In genomic region chr1:94121411-94121821, GRCh38 we compare ENCODE assay signal across 19 cellular contexts. TPM values are rescaled to one million over a fixed set of nuclear protein-coding genes. Genes with fewer than 3 reads are reported as not detected.
"Had no signal": no experiment of that assay in that cellular context is flagged by ENCODE, and none has a peak within 500 bp of the region (broad histone marks: within the 10 kb centered on the region; RNA-seq: fewer than 3 reads in every experiment).

No MANE protein-coding gene starts in this region.

- H3K4me1 ChIP-seq: body of pancreas, gastroesophageal sphincter, lower lobe of right lung, prostate gland, upper lobe of left lung had no signal

- H3K27ac Mint-ChIP-seq: activated CD8-positive, alpha-beta T cell treated with anti-CD3 and anti-CD28 coated beads, Interleukin-2, amount 10 ng/mL, durations not matched to agents 7 days and 5 days; activated naive CD4-positive, alpha-beta T cell treated with anti-CD3 and anti-CD28 coated beads, Interleukin-2, amount 50 U/mL, for 24 hours; activated T-helper 17 cell treated with anti-CD3 and anti-CD28 coated beads, Interleukin-2, amount 50 U/mL, for 72 hours; T-cell had no signal

- H3K9me3 Mint-ChIP-seq: activated naive CD4-positive, alpha-beta T cell treated with anti-CD3 and anti-CD28 coated beads, Interleukin-2, amount 50 U/mL, for 24 hours; activated T-helper 17 cell treated with anti-CD3 and anti-CD28 coated beads, Interleukin-2, amount 50 U/mL, for 72 hours; naive B cell; T-cell had no signal

- ATAC-seq: activated CD8-positive, alpha-beta T cell treated with anti-CD3 and anti-CD28 coated beads, Interleukin-2, amount 10 ng/mL, durations not matched to agents 7 days and 5 days; activated T-helper 17 cell treated with anti-CD3 and anti-CD28 coated beads, Interleukin-2, amount 50 U/mL, for 72 hours; body of pancreas; gastroesophageal sphincter; lower lobe of right lung; sciatic nerve; T-cell had no signal

- H3K36me3 ChIP-seq: gastroesophageal sphincter, lower lobe of right lung, prostate gland, upper lobe of left lung had no signal

- H3K4me1 Mint-ChIP-seq: activated naive CD4-positive, alpha-beta T cell treated with anti-CD3 and anti-CD28 coated beads, Interleukin-2, amount 50 U/mL, for 24 hours; activated T-helper 17 cell treated with anti-CD3 and anti-CD28 coated beads, Interleukin-2, amount 50 U/mL, for 72 hours; naive B cell; T-cell had no signal

- H3K4me3 Mint-ChIP-seq: activated CD8-positive, alpha-beta T cell treated with anti-CD3 and anti-CD28 coated beads, Interleukin-2, amount 10 ng/mL, durations not matched to agents 7 days and 5 days; activated naive CD4-positive, alpha-beta T cell treated with anti-CD3 and anti-CD28 coated beads, Interleukin-2, amount 50 U/mL, for 24 hours; activated T-helper 17 cell treated with anti-CD3 and anti-CD28 coated beads, Interleukin-2, amount 50 U/mL, for 72 hours; naive B cell; T-cell had no signal

- H3K27me3 ChIP-seq: body of pancreas, gastroesophageal sphincter, upper lobe of left lung had no signal

- H3K4me3 ChIP-seq: body of pancreas, gastroesophageal sphincter, lower lobe of right lung, prostate gland, upper lobe of left lung had no signal

- H3K36me3 Mint-ChIP-seq: activated naive CD4-positive, alpha-beta T cell treated with anti-CD3 and anti-CD28 coated beads, Interleukin-2, amount 50 U/mL, for 24 hours; naive B cell; T-cell had no signal

- H3K9me3 ChIP-seq: body of pancreas, gastroesophageal sphincter, lower lobe of right lung, prostate gland, upper lobe of left lung had no signal

- H3K27ac ChIP-seq: body of pancreas, gastroesophageal sphincter, lower lobe of right lung, prostate gland, upper lobe of left lung had no signal

- DNase-seq: activated CD4-positive, alpha-beta T cell treated with anti-CD3 and anti-CD28 coated beads for 4 hours; activated CD8-positive, alpha-beta T cell treated with anti-CD3 and anti-CD28 coated beads, Interleukin-2, amount 10 ng/mL, durations not matched to agents 7 days and 5 days; amniotic stem cell; body of pancreas; effector memory CD4-positive, alpha-beta T cell; kidney glomerular epithelial cell; lower lobe of right lung; naive B cell; occipital lobe; stimulated activated naive CD4-positive, alpha-beta T cell treated with Interleukin-2 at 50 U/mL for 16 hours; T-cell; T1000; upper lobe of left lung had no signal

RNA-seq across cellular contexts. Expression of gene ABCA4, which starts 0.5 kb away (rescaled TPM):
- total RNA-seq: activated CD8-positive, alpha-beta T cell treated with anti-CD3 and anti-CD28 coated beads, Interleukin-2, amount 10 ng/mL, durations not matched to agents 7 days and 5 days; activated T-helper 17 cell treated with anti-CD3 and anti-CD28 coated beads, Interleukin-2, amount 50 U/mL, for 72 hours; epithelial cell of proximal tubule; T-cell had no signal
